ENCODE assay signal across 35 cellular contexts in the genomic region with DNA sequence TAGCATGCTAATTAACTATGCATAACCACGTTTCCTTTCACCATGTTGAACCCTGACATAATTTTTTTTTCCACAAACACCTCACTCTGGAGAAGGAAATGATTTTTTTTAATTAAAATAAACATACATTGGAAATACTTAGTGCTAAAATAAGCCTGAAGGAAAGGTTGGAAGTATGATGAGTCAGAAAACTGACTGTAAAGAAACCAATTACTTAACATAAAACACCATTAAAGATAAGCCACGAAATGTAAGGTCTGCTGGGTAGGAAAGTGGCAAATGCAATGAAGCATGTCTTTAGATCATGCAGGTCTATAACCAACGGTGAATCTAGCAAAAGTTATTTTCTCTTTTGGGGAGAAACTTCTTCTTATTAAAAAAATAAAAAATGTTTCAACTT. TPM values are rescaled to one million over a fixed set of nuclear protein-coding genes. Genes with fewer than 3 reads are reported as not detected.
"Had no signal": no experiment of that assay in that cellular context is flagged by ENCODE, and none has a peak within 500 bp of the region (broad histone marks: within the 10 kb centered on the region; RNA-seq: fewer than 3 reads in every experiment).

No MANE protein-coding gene starts in this region.

- DNase-seq: activated B cell treated with CpG ODN at 0.5 μM for 24 hours; activated CD4-positive, alpha-beta memory T cell treated with anti-CD3 and anti-CD28 coated beads for 36 hours; activated CD4-positive, alpha-beta T cell treated with anti-CD3 and anti-CD28 coated beads for 4 hours; activated CD4-positive, alpha-beta T cell treated with anti-CD3 and anti-CD28 coated beads, Interleukin-2, amount 50 U/mL, for 1 hour; activated CD4-positive, CD25-positive, alpha-beta regulatory T cell treated with anti-CD3 and anti-CD28 coated beads, Interleukin-2, amount 50 U/mL, for 72 hours; activated CD8-positive, alpha-beta memory T cell treated with anti-CD3 and anti-CD28 coated beads, Interleukin-2, amount 50 U/mL, for 4 hours; activated gamma-delta T cell treated with Interleukin-2 at 50 U/mL for 16 hours; activated naive CD4-positive, alpha-beta T cell treated with anti-CD3 and anti-CD28 coated beads for 36 hours; activated naive CD8-positive, alpha-beta T cell treated with anti-CD3 and anti-CD28 coated beads, Interleukin-2, amount 50 U/mL, for 24 hours; activated T-cell treated with anti-CD3 and anti-CD28 coated beads for 4 hours; activated T-cell treated with anti-CD3 and anti-CD28 coated beads, Interleukin-2, amount 50 U/mL, for 4 hours; anterior cingulate cortex; Kasumi-1; KG1; MM.1S; MV-4-11; NCI-H1092; NCI-H1436 treated with DMSO at 0.1 percent for 48 hours; NCI-H1694 treated with DMSO at 0.1 percent for 48 hours; NCI-H2029; NCI-H2171; NCI-H510A; NCI-H526; NCI-H748 treated with DMSO at 0.1 percent for 48 hours; NK-92 treated with Interleukin-12 subunit alpha and Interleukin-12 subunit beta, amount 100 ng/mL, for 24 hours; PC-9; Right ventricle myocardium superior; SW 1271; T-helper 1 cell; T-helper 2 cell; T-helper 9 cell had no signal

- H3K27me3 ChIP-seq: cardiac muscle cell had no signal

- H3K27ac ChIP-seq: cardiac muscle cell, PC-9, VCaP had no signal

- H3K4me3 ChIP-seq: cardiac muscle cell, PC-9 had no signal

- H3K36me3 ChIP-seq: cardiac muscle cell had no signal

RNA-seq across cellular contexts. Expression of gene OPRM1, which starts 47.5 kb away (rescaled TPM):
- total RNA-seq: activated B cell treated with CpG ODN at 0.5 μM for 24 hours; activated CD4-positive, alpha-beta memory T cell treated with anti-CD3 and anti-CD28 coated beads for 36 hours; activated naive CD4-positive, alpha-beta T cell treated with anti-CD3 and anti-CD28 coated beads for 36 hours; activated naive CD4-positive, alpha-beta T cell treated with anti-CD3 and anti-CD28 coated beads, Interleukin-2, amount 50 U/mL, for 72 hours; activated T-cell treated with anti-CD3 and anti-CD28 coated beads, Interleukin-2, amount 50 U/mL, for 4 hours; activated T-helper 1 cell treated with anti-CD3 and anti-CD28 coated beads, Interleukin-12 subunit alpha, Interleukin-12 subunit beta, Interleukin-2, Interleukin-4 antibody, amounts not matched to agents 30 ng/mL and 10 ng/mL and 1 ng/mL, durations not matched to agents 14 hours and 24 hours and 36 hours; cardiac muscle cell; PC-9; Right ventricle myocardium superior had no signal
